15 cellular contexts compared by ENCODE assay signal in the genomic region with DNA sequence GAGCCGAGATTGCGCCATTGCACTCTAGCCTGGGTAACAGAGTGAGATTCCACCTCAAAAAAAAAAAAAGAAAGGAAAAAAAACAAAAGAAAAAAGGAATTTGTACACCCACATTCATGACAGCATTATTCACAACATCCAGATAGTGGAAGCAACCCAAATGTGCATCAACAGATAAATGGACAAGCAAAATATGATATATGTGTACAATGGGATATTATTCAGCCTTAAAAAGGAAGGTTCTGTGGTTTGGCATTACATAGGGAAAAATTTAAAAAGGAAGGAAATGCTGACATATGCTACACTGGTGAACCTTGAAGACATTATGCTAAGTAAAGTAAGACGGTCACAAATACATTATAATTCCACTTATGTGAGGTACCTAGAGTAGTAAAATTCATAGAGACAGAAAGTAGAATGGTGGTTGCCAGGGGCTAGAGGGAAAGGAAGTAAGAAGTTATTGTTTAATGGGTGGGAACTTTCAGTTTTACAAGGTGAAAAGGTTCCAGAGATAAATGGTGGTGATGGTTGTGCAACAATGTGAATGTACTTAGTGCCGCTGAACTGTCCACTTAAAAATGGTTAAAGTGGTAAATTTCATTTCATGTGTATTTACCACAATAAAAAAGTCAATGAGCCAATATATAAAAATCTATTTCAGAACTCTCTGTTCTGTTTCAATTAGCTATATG.
DNase-seq lines count a peak whose midpoint lies in the region; ATAC-seq and TF ChIP-seq lines count a peak whose summit lies in the region.
"Had no signal": no experiment of that assay in that cellular context is flagged by ENCODE, and none has a peak within 500 bp of the region (broad histone marks: within the 10 kb centered on the region; RNA-seq: fewer than 3 reads in every experiment).

No MANE protein-coding gene starts in this region.

- DNase-seq in NCI-H226 (peak; percentile 40), fibroblast of the aortic adventitia (ENCODE audit: low read depth) (peak; percentile 82), LoVo (ENCODE audit: low spot score) (no peak), posterior vena cava (ENCODE audit: low spot score) (no peak), GM03348 (ENCODE audit: low spot score) (no peak)
- DNase-seq in activated effector memory CD4-positive, alpha-beta T cell treated with anti-CD3 and anti-CD28 coated beads, Interleukin-2, amount 50 U/mL, for 16 hours = no peak
- DNase-seq: activated CD4-positive, alpha-beta memory T cell treated with anti-CD3 and anti-CD28 coated beads, Interleukin-2, amount 10 ng/mL, durations not matched to agents 7 days and 5 days; COR-L47; effector memory CD4-positive, alpha-beta T cell; NCI-H187; NCI-H526 treated with DMSO at 0.1 percent for 48 hours had no signal

- no peaks in the 10 kb centered on the region for H3K36me3 ChIP-seq in ACC112 (ENCODE audit: insufficient read depth, low read length)
- H3K36me3 ChIP-seq: gastroesophageal sphincter had no signal

- no peak overlapping the region for H3K4me3 ChIP-seq in ACC112 (ENCODE audit: low read depth, low read length)
- H3K4me3 ChIP-seq in fibroblast of the aortic adventitia (ENCODE audit: low read depth, low read length) = no peak overlapping the region
- H3K4me3 ChIP-seq: gastroesophageal sphincter, K562 had no signal

- intact Hi-C loops in posterior vena cava (cut with DNase I) = no loop called here

- peak; percentile 69 for ATAC-seq in GM21737 (IDR thresholded peaks at IDR 0.05; ENCODE audit: unreplicated experiment)
- ATAC-seq: K562 had no signal

- peaks cover 9% of the 10 kb centered on the region for H3K4me1 ChIP-seq in ACC112 (ENCODE audit: control insufficient read depth, insufficient read depth, low read length, unreplicated experiment)

- H3K27ac ChIP-seq in ACC112 (ENCODE audit: low read depth, low read length) = peak overlapping the region; percentile 12; the same call in 1 of the 2 replicates

- H3K27me3 ChIP-seq in ACC112 (ENCODE audit: insufficient read depth, low read length) = no peaks in the 10 kb centered on the region
- H3K27me3 ChIP-seq: gastroesophageal sphincter had no signal

- H3K79me2 ChIP-seq in ACC112 (ENCODE audit: control insufficient read depth, insufficient read depth, low read length, unreplicated experiment) = no peaks in the 10 kb centered on the region

- TF ChIP-seq CTCF in fibroblast of the aortic adventitia (IDR thresholded peaks at IDR 0.05; ENCODE audit: insufficient read depth, low read length) = no peak

- H2AFZ ChIP-seq in ACC112 (ENCODE audit: low read length, unreplicated experiment) = no peak overlapping the region

Comparison
In these comparisons a context has a peak if more than half of its experiments do, and no peak if none do; other contexts are left out.
1. DNase-seq: peak in NCI-H226 (single experiment) and fibroblast of the aortic adventitia (single experiment); none in LoVo (single experiment), activated effector memory CD4-positive, alpha-beta T cell treated with anti-CD3 and anti-CD28 coated beads, Interleukin-2, amount 50 U/mL, for 16 hours (single experiment), posterior vena cava (single experiment) and GM03348 (single experiment).